In the genomic region with DNA sequence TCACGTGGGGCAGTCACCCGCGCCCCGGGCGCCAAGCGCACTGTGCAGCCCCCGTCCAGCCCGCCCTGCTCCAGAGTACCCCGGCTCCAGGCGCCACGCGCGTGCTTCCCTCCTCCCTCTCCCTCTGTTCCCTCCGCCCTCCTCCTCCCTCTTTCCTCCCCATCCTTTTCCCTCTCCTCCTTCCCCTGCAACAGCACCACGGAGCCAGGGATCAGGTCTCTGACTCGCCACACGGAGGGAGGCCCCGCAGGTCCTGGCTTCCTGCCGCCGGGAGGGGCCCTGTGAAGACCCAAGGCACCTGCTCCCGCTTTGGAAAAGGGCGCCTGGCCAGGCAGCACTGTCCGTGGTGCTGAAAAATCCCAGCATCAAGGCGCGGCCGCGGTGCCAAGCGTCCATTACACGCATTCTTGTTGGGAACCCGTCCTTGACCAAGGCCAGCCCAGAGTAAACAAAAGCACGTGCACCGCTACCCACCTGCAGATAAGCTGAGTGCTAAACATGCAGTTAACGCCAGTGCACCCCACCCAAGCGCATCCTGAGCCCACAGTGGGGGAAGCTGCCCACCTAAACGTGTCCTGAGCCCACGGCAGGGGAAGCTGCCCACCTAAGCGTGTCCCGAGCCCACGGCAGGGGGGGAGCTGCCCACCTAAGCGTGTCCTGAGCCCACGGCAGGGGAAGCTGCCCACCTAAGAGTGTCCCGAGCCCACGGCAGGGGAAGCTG, we compare ENCODE assay signal across 9 cellular contexts. TPM values are rescaled to one million over a fixed set of nuclear protein-coding genes. Genes with fewer than 3 reads are reported as not detected.
DNase-seq lines count a peak whose midpoint lies in the region; ATAC-seq, FAIRE-seq and TF ChIP-seq lines count a peak whose summit lies in the region.
"Had no signal": no experiment of that assay in that cellular context is flagged by ENCODE, and none has a peak within 500 bp of the region (broad histone marks: within the 10 kb centered on the region; RNA-seq: fewer than 3 reads in every experiment).

No MANE protein-coding gene starts in this region.

- DNase-seq in COLO668 (lab: John Stamatoyannopoulos, UW; ENCODE audit: unreplicated experiment) (peak; percentile 74), iPS-NIHi7 (ENCODE audit: extremely low spot score) (peak; percentile 92), NOMO-1 treated with dmso at 0.1 percent for 144 hours (lab: John Stamatoyannopoulos, UW; ENCODE audit: unreplicated experiment) (no peak), tibial artery (no peak), kidney (no peak)
- peak; percentile 7 for DNase-seq in activated CD4-positive, alpha-beta T cell treated with anti-CD3 and anti-CD28 coated beads, Interleukin-2, amount 50 U/mL, for 1 hour

- no peak overlapping the region for H3K4me3 ChIP-seq in HEK293 (ENCODE audit: low read depth, low read length)
- H3K4me3 ChIP-seq in tibial artery = no peak overlapping the region
- no peak overlapping the region for H3K4me3 ChIP-seq in kidney (ENCODE audit: low read length in 2 of 2)

- H3K4me1 ChIP-seq in HEK293 (ENCODE audit: control insufficient read depth, insufficient read depth, low read length) = no peaks in the 10 kb centered on the region
- H3K4me1 ChIP-seq in tibial artery = no peaks in the 10 kb centered on the region
- H3K4me1 ChIP-seq in kidney (ENCODE audit: control insufficient read depth in 1 of 2, insufficient read depth in 1 of 2, low read depth in 1 of 2, low read length in 2 of 2) = no peaks in the 10 kb centered on the region

- POLR2A ChIA-PET in HEK293 (lab: Yijun Ruan, JAX) = no interaction called here

- H3K9me3 ChIP-seq in HEK293 (ENCODE audit: control insufficient read depth, insufficient read depth, low read depth, low read length) = no peaks in the 10 kb centered on the region
- no peaks in the 10 kb centered on the region for H3K9me3 ChIP-seq in tibial artery
- no peaks in the 10 kb centered on the region for H3K9me3 ChIP-seq in kidney (ENCODE audit: control insufficient read depth in 1 of 2, low read length in 2 of 2)

- H3K36me3 ChIP-seq in HEK293 (ENCODE audit: control insufficient read depth in 2 of 2, insufficient read depth in 1 of 2, low read length in 2 of 2) = no peaks in the 10 kb centered on the region
- no peaks in the 10 kb centered on the region for H3K36me3 ChIP-seq in tibial artery
- no peaks in the 10 kb centered on the region for H3K36me3 ChIP-seq in kidney (ENCODE audit: control insufficient read depth in 1 of 2, insufficient read depth in 2 of 2, low read length in 2 of 2)

- intact Hi-C loops in tibial artery (cut with DNase I; ENCODE audit: low total_unique reads) (no loop called here), kidney (cut with DNase I) (no loop called here)

- no peak overlapping the region for H3K27ac ChIP-seq in HEK293 (ENCODE audit: extremely low read depth, low read depth, low read length)
- H3K27ac ChIP-seq in tibial artery = no peak overlapping the region
- no peak overlapping the region for H3K27ac ChIP-seq in kidney (ENCODE audit: low read depth in 2 of 2, low read length in 2 of 2)

- no peak for FAIRE-seq in kidney (lab: Jason Lieb, UNC)

- CTCF ChIA-PET in HEK293 (lab: Yijun Ruan, JAX) = interaction anchor here (0.8 to 1.4 kb wide), 2 partner anchors 79 to 221 kb away, joined by 3 read pairs; no protein-coding TSS in a partner anchor

- H3K27me3 ChIP-seq in tibial artery = peaks cover 0 to 66% of the 10 kb centered on the region in 2 donors

- no peak overlapping the region for H3K9ac ChIP-seq in kidney (ENCODE audit: low read length in 2 of 2)

- no peak for TF ChIP-seq CTCF in HEK293 (tag by site-specific recombination; IDR thresholded peaks at IDR 0.05)
- no peak for TF ChIP-seq CTCF in tibial artery (IDR thresholded peaks at IDR 0.05)
- no peak for TF ChIP-seq CTCF in kidney (IDR thresholded peaks at IDR 0.05; ENCODE audit: borderline replicate concordance, extremely low read depth, insufficient read depth)

- no peak for ATAC-seq in GM19455 (IDR thresholded peaks at IDR 0.05; ENCODE audit: unreplicated experiment)
- ATAC-seq: activated naive CD4-positive, alpha-beta T cell treated with anti-CD3 and anti-CD28 coated beads, Interleukin-2, amount 50 U/mL, for 72 hours had no signal

TF ChIP-seq in HEK293, 187 proteins besides CTCF, POLR2A, EP300 and RAD21 (continues in another document):
- 0 out of 2 replicates have a peak, but pooled peaks have one; percentile 22 for TF ChIP-seq KLF1 (tag by site-specific recombination; IDR thresholded peaks at IDR 0.05)
- TF ChIP-seq YY2 (tag by site-specific recombination; IDR thresholded peaks at IDR 0.05) = no peak
- no peak for TF ChIP-seq ZNF558 (tag by site-specific recombination; IDR thresholded peaks at IDR 0.05)
- TF ChIP-seq ZNF350 (tag by site-specific recombination; IDR thresholded peaks at IDR 0.05) = no peak
- TF ChIP-seq, protein P1, sequence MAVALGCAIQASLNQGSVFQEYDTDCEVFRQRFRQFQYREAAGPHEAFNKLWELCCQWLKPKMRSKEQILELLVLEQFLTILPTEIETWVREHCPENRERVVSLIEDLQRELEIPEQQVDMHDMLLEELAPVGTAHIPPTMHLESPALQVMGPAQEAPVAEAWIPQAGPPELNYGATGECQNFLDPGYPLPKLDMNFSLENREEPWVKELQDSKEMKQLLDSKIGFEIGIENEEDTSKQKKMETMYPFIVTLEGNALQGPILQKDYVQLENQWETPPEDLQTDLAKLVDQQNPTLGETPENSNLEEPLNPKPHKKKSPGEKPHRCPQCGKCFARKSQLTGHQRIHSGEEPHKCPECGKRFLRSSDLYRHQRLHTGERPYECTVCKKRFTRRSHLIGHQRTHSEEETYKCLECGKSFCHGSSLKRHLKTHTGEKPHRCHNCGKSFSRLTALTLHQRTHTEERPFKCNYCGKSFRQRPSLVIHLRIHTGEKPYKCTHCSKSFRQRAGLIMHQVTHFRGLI (tag by site-specific recombination; IDR thresholded peaks at IDR 0.05) = no peak
- peak; percentile 39 for TF ChIP-seq ZFHX2 (tag by site-specific recombination; conservative IDR thresholded peaks at IDR 0.05)
- TF ChIP-seq, protein P2, sequence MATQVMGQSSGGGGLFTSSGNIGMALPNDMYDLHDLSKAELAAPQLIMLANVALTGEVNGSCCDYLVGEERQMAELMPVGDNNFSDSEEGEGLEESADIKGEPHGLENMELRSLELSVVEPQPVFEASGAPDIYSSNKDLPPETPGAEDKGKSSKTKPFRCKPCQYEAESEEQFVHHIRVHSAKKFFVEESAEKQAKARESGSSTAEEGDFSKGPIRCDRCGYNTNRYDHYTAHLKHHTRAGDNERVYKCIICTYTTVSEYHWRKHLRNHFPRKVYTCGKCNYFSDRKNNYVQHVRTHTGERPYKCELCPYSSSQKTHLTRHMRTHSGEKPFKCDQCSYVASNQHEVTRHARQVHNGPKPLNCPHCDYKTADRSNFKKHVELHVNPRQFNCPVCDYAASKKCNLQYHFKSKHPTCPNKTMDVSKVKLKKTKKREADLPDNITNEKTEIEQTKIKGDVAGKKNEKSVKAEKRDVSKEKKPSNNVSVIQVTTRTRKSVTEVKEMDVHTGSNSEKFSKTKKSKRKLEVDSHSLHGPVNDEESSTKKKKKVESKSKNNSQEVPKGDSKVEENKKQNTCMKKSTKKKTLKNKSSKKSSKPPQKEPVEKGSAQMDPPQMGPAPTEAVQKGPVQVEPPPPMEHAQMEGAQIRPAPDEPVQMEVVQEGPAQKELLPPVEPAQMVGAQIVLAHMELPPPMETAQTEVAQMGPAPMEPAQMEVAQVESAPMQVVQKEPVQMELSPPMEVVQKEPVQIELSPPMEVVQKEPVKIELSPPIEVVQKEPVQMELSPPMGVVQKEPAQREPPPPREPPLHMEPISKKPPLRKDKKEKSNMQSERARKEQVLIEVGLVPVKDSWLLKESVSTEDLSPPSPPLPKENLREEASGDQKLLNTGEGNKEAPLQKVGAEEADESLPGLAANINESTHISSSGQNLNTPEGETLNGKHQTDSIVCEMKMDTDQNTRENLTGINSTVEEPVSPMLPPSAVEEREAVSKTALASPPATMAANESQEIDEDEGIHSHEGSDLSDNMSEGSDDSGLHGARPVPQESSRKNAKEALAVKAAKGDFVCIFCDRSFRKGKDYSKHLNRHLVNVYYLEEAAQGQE (tag by site-specific recombination; IDR thresholded peaks at IDR 0.05) = peak; percentile 99
- no peak for TF ChIP-seq ZNF121 (tag by site-specific recombination; IDR thresholded peaks at IDR 0.05)
- TF ChIP-seq SP3 (tag by site-specific recombination; IDR thresholded peaks at IDR 0.05) = peak; percentile 16; the same call in 1 of the 2 replicates
- TF ChIP-seq IKZF3 (tag by site-specific recombination; IDR thresholded peaks at IDR 0.05) = 0 out of 2 replicates have a peak, but pooled peaks have one; percentile 55
- TF ChIP-seq ZNF423 (tag by site-specific recombination; IDR thresholded peaks at IDR 0.05) = no peak
- no peak for TF ChIP-seq ZSCAN30 (tag by site-specific recombination; IDR thresholded peaks at IDR 0.05)
- TF ChIP-seq, protein P3, sequence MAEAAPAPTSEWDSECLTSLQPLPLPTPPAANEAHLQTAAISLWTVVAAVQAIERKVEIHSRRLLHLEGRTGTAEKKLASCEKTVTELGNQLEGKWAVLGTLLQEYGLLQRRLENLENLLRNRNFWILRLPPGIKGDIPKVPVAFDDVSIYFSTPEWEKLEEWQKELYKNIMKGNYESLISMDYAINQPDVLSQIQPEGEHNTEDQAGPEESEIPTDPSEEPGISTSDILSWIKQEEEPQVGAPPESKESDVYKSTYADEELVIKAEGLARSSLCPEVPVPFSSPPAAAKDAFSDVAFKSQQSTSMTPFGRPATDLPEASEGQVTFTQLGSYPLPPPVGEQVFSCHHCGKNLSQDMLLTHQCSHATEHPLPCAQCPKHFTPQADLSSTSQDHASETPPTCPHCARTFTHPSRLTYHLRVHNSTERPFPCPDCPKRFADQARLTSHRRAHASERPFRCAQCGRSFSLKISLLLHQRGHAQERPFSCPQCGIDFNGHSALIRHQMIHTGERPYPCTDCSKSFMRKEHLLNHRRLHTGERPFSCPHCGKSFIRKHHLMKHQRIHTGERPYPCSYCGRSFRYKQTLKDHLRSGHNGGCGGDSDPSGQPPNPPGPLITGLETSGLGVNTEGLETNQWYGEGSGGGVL (tag by site-specific recombination; IDR thresholded peaks at IDR 0.05) = peak; percentile 69
- no peak for TF ChIP-seq ZBTB1 (tag by site-specific recombination; IDR thresholded peaks at IDR 0.05)
- peak; percentile 19; the same call in 1 of the 2 replicates for TF ChIP-seq SP2 (tag by site-specific recombination; IDR thresholded peaks at IDR 0.05)
- TF ChIP-seq ZSCAN23 (tag by site-specific recombination; IDR thresholded peaks at IDR 0.05) = no peak
- no peak for TF ChIP-seq MZF1 (tag by site-specific recombination; IDR thresholded peaks at IDR 0.05; ENCODE audit: borderline replicate concordance)
- TF ChIP-seq EGR2 (tag by site-specific recombination; IDR thresholded peaks at IDR 0.05; ENCODE audit: low read depth) = peak; percentile 43; the same call in 1 of the 2 replicates

RNA-seq across cellular contexts. Expression of a gene that starts 21.7 kb away (rescaled TPM):
- not detected for total RNA-seq in kidney
- 1.5 TPM for polyA plus RNA-seq in kidney (ENCODE audit: insufficient read depth, low read depth, low replicate concordance)
- total RNA-seq: activated naive CD4-positive, alpha-beta T cell treated with anti-CD3 and anti-CD28 coated beads, Interleukin-2, amount 50 U/mL, for 72 hours had no signal

RNA-seq across cellular contexts. Expression of a gene that starts 45.5 kb away (rescaled TPM):
- 2.2 TPM for total RNA-seq in kidney
- 69.3 TPM for polyA plus RNA-seq in kidney (ENCODE audit: insufficient read depth, low read depth, low replicate concordance)
- total RNA-seq: activated naive CD4-positive, alpha-beta T cell treated with anti-CD3 and anti-CD28 coated beads, Interleukin-2, amount 50 U/mL, for 72 hours had no signal

RNA-seq across cellular contexts. Expression of a gene that starts 48.0 kb away (rescaled TPM):
- 0.91 TPM for total RNA-seq in kidney
- not detected for polyA plus RNA-seq in kidney (ENCODE audit: insufficient read depth, low read depth, low replicate concordance)

Comparison
In these comparisons a context has a peak if more than half of its experiments do, and no peak if none do; other contexts are left out.
1. DNase-seq: peak in COLO668 (single experiment), activated CD4-positive, alpha-beta T cell treated with anti-CD3 and anti-CD28 coated beads, Interleukin-2, amount 50 U/mL, for 1 hour (single experiment) and iPS-NIHi7 (single experiment); none in NOMO-1 treated with dmso at 0.1 percent for 144 hours (single experiment), tibial artery (0 of 2) and kidney (single experiment).